In the genomic region with DNA sequence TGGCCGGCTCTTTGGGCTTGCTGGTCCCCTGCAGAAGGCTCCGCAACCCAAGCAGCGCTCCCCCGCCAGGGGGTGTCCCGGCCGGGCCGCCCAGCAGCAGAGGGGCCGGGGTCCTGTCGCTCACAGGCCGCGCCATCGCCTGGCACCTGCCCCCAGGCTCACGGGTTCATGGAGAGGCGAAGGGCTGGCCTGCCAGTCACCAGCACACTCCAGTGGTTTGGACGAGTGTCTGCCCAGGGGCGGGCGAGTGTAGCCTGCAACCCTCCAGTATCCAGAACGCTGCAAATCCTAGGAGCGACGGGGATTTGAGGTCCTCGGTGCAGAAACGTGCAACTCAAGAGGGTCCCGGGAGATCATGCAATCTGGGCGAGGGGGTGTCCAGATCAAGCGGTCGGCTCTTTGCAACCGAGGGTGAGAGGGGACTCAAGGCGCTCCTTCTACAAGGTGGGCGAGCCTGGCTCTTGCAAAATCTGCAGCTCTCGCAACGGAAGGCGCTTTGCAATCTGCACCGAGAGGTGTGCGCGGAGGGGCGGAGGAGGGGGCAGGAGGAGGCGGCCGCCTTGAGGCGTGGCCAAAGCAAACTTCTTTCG, we compare ENCODE assay signal across 1 cellular context.
TF ChIP-seq lines count a peak whose summit lies in the region.

A gene with protein sequence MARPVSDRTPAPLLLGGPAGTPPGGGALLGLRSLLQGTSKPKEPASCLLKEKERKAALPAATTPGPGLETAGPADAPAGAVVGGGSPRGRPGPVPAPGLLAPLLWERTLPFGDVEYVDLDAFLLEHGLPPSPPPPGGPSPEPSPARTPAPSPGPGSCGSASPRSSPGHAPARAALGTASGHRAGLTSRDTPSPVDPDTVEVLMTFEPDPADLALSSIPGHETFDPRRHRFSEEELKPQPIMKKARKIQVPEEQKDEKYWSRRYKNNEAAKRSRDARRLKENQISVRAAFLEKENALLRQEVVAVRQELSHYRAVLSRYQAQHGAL (minus strand): TSS at position 521 of the 590 bp plus-strand sequence. CDS start 385 bp downstream, at position 136.

TF ChIP-seq in K562, 482 proteins besides CTCF, POLR2A, EP300 and RAD21 (continued from another document):
- TF ChIP-seq, protein P1, sequence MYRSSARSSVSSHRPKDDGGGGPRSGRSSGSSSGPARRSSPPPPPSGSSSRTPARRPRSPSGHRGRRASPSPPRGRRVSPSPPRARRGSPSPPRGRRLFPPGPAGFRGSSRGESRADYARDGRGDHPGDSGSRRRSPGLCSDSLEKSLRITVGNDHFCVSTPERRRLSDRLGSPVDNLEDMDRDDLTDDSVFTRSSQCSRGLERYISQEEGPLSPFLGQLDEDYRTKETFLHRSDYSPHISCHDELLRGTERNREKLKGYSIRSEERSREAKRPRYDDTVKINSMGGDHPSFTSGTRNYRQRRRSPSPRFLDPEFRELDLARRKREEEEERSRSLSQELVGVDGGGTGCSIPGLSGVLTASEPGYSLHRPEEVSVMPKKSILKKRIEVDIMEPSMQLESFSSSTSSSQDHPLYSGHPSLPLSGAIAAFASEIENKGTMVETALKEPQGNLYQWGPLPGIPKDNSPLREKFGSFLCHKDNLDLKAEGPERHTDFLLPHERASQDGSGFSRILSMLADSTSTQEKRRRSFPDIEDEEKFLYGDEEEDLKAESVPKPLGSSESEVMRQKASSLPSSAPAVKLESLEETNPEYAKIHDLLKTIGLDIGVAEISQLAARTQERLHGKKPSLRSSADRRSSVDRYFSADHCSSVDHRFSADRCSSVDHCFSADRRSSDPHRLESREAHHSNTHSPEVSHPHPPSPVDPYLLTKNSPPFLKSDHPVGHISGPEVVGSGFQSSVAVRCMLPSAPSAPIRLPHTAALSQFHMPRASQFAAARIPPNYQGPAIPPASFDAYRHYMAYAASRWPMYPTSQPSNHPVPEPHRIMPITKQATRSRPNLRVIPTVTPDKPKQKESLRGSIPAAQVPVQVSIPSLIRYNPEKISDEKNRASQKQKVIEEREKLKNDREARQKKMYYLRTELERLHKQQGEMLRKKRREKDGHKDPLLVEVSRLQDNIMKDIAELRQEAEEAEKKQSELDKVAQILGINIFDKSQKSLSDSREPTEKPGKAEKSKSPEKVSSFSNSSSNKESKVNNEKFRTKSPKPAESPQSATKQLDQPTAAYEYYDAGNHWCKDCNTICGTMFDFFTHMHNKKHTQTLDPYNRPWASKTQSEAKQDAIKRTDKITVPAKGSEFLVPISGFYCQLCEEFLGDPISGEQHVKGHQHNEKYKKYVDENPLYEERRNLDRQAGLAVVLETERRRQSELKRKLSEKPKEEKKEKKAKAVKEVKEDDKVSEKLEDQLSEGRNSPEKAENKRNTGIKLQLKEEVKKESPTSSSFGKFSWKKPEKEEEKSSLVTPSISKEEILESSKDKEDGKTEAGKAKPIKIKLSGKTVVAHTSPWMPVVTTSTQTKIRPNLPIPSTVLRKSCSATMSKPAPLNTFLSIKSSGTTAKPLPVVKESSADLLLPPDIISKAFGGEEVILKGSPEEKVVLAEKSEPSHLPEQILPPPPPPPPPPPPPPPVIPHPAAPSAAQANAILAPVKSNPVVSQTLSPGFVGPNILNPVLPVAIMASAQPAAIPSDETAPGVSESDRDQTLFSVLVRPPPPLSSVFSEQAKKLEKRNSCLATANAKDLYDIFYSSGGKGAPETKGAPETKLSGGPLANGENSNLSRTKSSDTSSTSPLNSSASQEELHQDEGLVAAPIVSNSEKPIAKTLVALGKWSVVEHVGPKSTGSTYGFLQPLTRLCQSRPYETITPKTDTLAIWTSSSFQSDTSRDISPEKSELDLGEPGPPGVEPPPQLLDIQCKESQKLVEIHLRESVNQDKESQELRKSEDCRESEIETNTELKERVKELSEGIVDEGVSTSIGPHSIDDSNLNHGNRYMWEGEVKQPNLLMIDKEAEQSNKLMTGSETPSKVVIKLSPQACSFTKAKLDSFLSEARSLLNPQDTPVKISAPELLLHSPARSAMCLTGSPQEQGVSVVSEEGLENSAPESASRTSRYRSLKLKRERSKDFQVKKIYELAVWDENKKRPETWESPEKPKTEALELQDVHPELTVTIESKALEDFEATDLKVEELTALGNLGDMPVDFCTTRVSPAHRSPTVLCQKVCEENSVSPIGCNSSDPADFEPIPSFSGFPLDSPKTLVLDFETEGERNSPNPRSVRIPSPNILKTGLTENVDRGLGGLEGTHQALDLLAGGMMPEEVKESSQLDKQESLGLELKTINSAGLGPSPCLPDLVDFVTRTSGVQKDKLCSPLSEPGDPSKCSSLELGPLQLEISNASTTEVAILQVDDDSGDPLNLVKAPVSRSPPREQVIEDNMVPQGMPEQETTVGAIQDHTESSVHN (IDR thresholded peaks at IDR 0.05; ENCODE audit: borderline replicate concordance in 1 of 2, low read depth in 1 of 2): no peak
- no peak for TF ChIP-seq NEUROD1 (IDR thresholded peaks at IDR 0.05; ENCODE audit: borderline replicate concordance, low read depth, low read length, partially characterized antibody)
- TF ChIP-seq, protein P2, sequence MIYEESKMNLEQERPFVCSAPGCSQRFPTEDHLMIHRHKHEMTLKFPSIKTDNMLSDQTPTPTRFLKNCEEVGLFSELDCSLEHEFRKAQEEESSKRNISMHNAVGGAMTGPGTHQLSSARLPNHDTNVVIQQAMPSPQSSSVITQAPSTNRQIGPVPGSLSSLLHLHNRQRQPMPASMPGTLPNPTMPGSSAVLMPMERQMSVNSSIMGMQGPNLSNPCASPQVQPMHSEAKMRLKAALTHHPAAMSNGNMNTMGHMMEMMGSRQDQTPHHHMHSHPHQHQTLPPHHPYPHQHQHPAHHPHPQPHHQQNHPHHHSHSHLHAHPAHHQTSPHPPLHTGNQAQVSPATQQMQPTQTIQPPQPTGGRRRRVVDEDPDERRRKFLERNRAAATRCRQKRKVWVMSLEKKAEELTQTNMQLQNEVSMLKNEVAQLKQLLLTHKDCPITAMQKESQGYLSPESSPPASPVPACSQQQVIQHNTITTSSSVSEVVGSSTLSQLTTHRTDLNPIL (CRISPR knock-in tag; IDR thresholded peaks at IDR 0.05): no peak
- no peak for TF ChIP-seq ZNF239 (CRISPR knock-in tag; IDR thresholded peaks at IDR 0.05)
- no peak for TF ChIP-seq PYGO2 (tag; IDR thresholded peaks at IDR 0.05)
- no peak for TF ChIP-seq TRIM28 (IDR thresholded peaks at IDR 0.05)
- TF ChIP-seq SAP30 (IDR thresholded peaks at IDR 0.05; ENCODE audit: borderline replicate concordance, insufficient read depth, low read depth, low read length, poor library complexity, severe bottlenecking): peak; percentile 28
- no peak for TF ChIP-seq POLR2AphosphoS2 (IDR thresholded peaks at IDR 0.05; ENCODE audit: low read length)
- no peak for TF ChIP-seq HOXB6 (CRISPR knock-in tag; IDR thresholded peaks at IDR 0.05; ENCODE audit: borderline replicate concordance)
- TF ChIP-seq ZEB2 (IDR thresholded peaks at IDR 0.05): no peak
- TF ChIP-seq ESRRB (CRISPR knock-in tag; IDR thresholded peaks at IDR 0.05; ENCODE audit: borderline replicate concordance): no peak
- no peak for TF ChIP-seq CBX1 (IDR thresholded peaks at IDR 0.05; ENCODE audit: low read depth)
- TF ChIP-seq ZNF24 (IDR thresholded peaks at IDR 0.05): no peak
- TF ChIP-seq CEBPB (tag; IDR thresholded peaks at IDR 0.05): peak; percentile 82
- TF ChIP-seq, protein P3, sequence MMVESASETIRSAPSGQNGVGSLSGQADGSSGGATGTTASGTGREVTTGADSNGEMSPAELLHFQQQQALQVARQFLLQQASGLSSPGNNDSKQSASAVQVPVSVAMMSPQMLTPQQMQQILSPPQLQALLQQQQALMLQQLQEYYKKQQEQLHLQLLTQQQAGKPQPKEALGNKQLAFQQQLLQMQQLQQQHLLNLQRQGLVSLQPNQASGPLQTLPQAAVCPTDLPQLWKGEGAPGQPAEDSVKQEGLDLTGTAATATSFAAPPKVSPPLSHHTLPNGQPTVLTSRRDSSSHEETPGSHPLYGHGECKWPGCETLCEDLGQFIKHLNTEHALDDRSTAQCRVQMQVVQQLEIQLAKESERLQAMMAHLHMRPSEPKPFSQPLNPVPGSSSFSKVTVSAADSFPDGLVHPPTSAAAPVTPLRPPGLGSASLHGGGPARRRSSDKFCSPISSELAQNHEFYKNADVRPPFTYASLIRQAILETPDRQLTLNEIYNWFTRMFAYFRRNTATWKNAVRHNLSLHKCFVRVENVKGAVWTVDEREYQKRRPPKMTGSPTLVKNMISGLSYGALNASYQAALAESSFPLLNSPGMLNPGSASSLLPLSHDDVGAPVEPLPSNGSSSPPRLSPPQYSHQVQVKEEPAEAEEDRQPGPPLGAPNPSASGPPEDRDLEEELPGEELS (CRISPR knock-in tag; IDR thresholded peaks at IDR 0.05; ENCODE audit: borderline replicate concordance): no peak
- TF ChIP-seq NR2C1 (IDR thresholded peaks at IDR 0.05): no peak
- no peak for TF ChIP-seq NR2C1 (tag; IDR thresholded peaks at IDR 0.05)
- TF ChIP-seq, protein P4, sequence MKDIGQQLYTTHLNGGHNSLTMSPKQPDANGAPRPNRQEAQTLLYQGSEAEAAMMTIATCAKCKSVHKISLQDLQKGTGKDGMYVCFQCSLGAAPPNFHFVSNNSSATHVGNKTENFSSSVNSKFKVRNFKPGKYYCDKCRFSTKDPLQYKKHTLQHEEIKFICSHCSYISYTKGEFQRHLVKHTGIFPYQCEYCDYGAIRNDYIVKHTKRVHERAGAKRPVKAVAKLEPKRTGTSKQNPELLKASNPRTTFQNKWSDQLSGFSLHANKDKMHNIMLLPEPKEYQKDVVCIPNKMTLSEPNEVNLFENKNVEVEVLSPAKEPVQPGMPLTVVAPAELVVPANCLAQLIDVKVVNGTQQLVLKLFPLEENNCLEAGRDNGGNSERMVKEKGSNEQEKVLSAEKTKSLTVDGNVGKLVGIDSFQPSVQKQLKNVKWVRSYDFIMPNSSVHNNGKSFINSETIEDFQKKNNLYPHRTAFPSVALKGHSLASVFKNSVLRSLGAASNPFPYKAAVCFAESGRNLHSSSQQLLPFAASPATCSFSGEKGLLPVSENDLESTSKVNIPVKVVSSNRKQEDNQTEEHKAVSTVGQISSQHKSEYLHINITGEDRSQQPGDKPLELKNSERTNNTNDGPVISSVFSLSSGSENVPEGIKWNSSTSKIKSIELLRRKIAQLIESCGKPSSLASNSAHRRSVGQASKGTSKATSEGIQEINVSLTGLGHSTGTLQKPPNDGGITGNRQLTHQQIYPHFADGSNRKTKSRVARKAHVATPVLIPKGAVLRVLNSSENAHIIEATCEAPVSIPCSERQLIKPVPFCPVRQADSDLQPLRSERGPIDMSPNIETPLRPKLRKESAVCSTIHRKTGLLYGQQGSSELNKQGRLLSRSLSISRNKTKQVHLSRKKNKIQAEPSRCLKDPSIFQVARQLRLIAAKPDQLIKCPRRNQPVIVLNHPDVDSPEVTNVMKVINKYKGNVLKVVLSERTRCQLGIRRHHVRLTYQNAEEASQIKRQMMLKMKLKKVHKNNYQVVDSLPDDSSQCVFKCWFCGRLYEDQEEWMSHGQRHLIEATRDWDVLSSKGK (CRISPR knock-in tag; IDR thresholded peaks at IDR 0.05): no peak
